In genomic region chr18:79348066-79348465, GRCh38 we compare ENCODE assay signal across 24 cellular contexts. TPM values are rescaled to one million over a fixed set of nuclear protein-coding genes. Genes with fewer than 3 reads are reported as not detected.
"Had no signal": no experiment of that assay in that cellular context is flagged by ENCODE, and none has a peak within 500 bp of the region (broad histone marks: within the 10 kb centered on the region; RNA-seq: fewer than 3 reads in every experiment).

No MANE protein-coding gene starts in this region.

- H3K9ac ChIP-seq: KMS-11 had no signal

- DNase-seq: activated CD4-positive, alpha-beta memory T cell treated with anti-CD3 and anti-CD28 coated beads for 36 hours; activated CD4-positive, alpha-beta T cell treated with anti-CD3 and anti-CD28 coated beads, Interleukin-2, amount 10 ng/mL, durations not matched to agents 7 days and 5 days; activated CD4-positive, CD25-positive, alpha-beta regulatory T cell; activated CD8-positive, alpha-beta memory T cell treated with anti-CD3 and anti-CD28 coated beads for 24 hours; activated effector memory CD4-positive, alpha-beta T cell treated with anti-CD3 and anti-CD28 coated beads, Interleukin-2, amount 50 U/mL, for 16 hours; activated naive CD4-positive, alpha-beta T cell treated with Interleukin-2 at 50 U/mL for 16 hours; activated T-cell treated with anti-CD3 and anti-CD28 coated beads, Interleukin-2, amount 50 U/mL, for 4 hours; anterior cingulate cortex; body of pancreas; NCI-H1092; NCI-H1417 treated with DMSO at 0.1 percent for 48 hours; NCI-H1694; NCI-H2029; NCI-H2107; NCI-H2171 treated with DMSO at 0.1 percent for 48 hours; NCI-H226; NCI-H526 treated with DMSO at 0.1 percent for 48 hours; NCI-H82; T-cell had no signal

- H3K9me3 ChIP-seq: body of pancreas had no signal

- H3K27me3 ChIP-seq: body of pancreas had no signal

- ATAC-seq: activated T-cell treated with anti-CD3 and anti-CD28 coated beads, Interleukin-2, amount 50 U/mL, for 4 hours; body of pancreas; Right ventricle myocardium inferior; T-cell had no signal

- H3K4me3 ChIP-seq: body of pancreas, SK-N-MC had no signal

- H3K4me2 ChIP-seq: KMS-11 had no signal

- H3K4me1 ChIP-seq: body of pancreas had no signal

- H3K27ac ChIP-seq: body of pancreas, KMS-11, SK-N-MC, VCaP had no signal

RNA-seq across cellular contexts. Expression of gene NFATC1, which starts 47.7 kb away (rescaled TPM):
- total RNA-seq: RPMI7951 had no signal
